Comparison of ENCODE assay signal across 16 cellular contexts in the genomic region with DNA sequence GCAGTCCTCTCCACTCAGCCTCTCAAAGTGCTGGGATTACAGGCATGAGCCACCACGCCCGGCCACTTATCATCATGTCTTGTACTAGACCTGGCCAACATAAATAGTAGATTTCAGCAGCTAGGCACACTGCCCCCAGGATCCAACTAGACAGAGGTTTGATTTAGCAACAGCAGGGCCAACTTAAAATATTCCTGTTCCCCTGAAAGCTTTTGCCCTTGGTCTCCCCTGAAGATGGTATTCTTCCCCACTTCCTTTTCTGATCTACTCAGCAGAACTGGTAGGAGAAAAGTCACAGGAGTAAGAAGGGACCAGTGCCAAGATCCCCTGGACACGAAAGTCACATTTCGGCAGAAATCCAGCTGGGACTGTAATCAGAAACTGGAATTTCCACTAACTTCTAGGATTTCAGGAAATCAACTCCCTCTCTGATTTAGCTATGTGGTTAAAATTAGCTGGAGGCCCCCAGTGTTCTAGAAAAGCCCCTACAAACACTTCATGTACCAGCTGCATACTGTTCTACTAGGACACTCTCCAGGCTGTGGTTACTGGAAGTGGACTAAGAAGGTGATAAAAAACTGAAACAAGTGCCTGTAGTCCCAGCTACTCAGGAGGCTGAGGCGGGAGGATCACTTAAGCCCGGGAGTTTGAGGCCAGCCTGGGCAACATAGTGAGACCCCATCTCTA. TPM values are rescaled to one million over a fixed set of nuclear protein-coding genes. Genes with fewer than 3 reads are reported as not detected.
A peak's percentile ranks its signal among the peaks of the same experiment; 100 is the strongest.
DNase-seq lines count a peak whose midpoint lies in the region; ATAC-seq and TF ChIP-seq lines count a peak whose summit lies in the region.
"Had no signal": no experiment of that assay in that cellular context is flagged by ENCODE, and none has a peak within 500 bp of the region (broad histone marks: within the 10 kb centered on the region; RNA-seq: fewer than 3 reads in every experiment).

No MANE protein-coding gene starts in this region.

- WGBS in IMR-90 (ENCODE audit: extremely low coverage in 2 of 2, insufficient read length in 1 of 2), 2 experiments: no CpG with 5 or more reads among the region's 6 CpGs

- TF ChIP-seq CTCF in IMR-90 (conservative IDR thresholded peaks at IDR 0.05; ENCODE audit: low read depth, low read length): no peak

- CTCF ChIA-PET in IMR-90 (lab: Yijun Ruan, JAX): interaction anchor here (0.5 to 1.3 kb wide), 3 partner anchors 82 to 320 kb away, joined by 3 to 4 read pairs (median 4); no protein-coding TSS in a partner anchor

- H2BK120ac ChIP-seq in IMR-90 (ENCODE audit: low read depth, low read length): peak overlapping the region; percentile 13

- peak overlapping the region; percentile 45 for H2AFZ ChIP-seq in IMR-90 (replicated peaks; ENCODE audit: low read length, poor library complexity)

- H4K5ac ChIP-seq in IMR-90 (ENCODE audit: low read depth, low read length): peak overlapping the region; percentile 39; the same call in 1 of the 2 replicates

- no peaks in the 10 kb centered on the region for H3K36me3 ChIP-seq in IMR-90 (ENCODE audit: control insufficient read depth, insufficient read depth, low read length)
- H3K36me3 ChIP-seq in subcutaneous abdominal adipose tissue (ENCODE audit: control insufficient read depth in 5 of 5, insufficient read depth in 5 of 5, low read length in 5 of 5): no peaks in the 10 kb centered on the region

- dilution Hi-C loops in IMR-90 (cut with HindIII; ENCODE audit: low sequenced_read_pairs, unreplicated experiment): no loop called here

- no peak for TF ChIP-seq RAD21 in IMR-90 (IDR thresholded peaks at IDR 0.05; ENCODE audit: low read length)

- H3K9me1 ChIP-seq in IMR-90 (ENCODE audit: insufficient read depth, low read length): peaks cover 3% of the 10 kb centered on the region; the same call in 1 of the 2 replicates

- H2AK5ac ChIP-seq in IMR-90 (ENCODE audit: low read depth, low read length): no peak overlapping the region

- peak overlapping the region in 1 of 2 experiments; percentile 21; a peak in 1 of 4 replicates for H4K8ac ChIP-seq in IMR-90 (ENCODE audit: low read depth in 2 of 2, low read length in 2 of 2)

- no peak overlapping the region for H3K56ac ChIP-seq in IMR-90 (ENCODE audit: extremely low read depth, insufficient read depth, low read length)

- H3K79me1 ChIP-seq in IMR-90 (ENCODE audit: low read depth in 1 of 2, low read length in 2 of 2): no peaks in the 10 kb centered on the region

- TF ChIP-seq POLR2A in IMR-90 (IDR thresholded peaks at IDR 0.05; ENCODE audit: low read depth, low read length): no peak

- ATAC-seq in IMR-90 (ENCODE audit: low read depth) (peak; percentile 32), HG03457 (IDR thresholded peaks at IDR 0.05; ENCODE audit: unreplicated experiment) (no peak)
- ATAC-seq: activated naive CD8-positive, alpha-beta T cell treated with anti-CD3 and anti-CD28 coated beads, Interleukin-2, amount 50 U/mL, for 24 hours; activated T-cell treated with anti-CD3 and anti-CD28 coated beads, Interleukin-2, amount 50 U/mL, for 4 hours; HCT116 had no signal

- intact Hi-C loops in IMR-90 (cut with micrococcal nuclease): loop anchor here (5.0 kb wide), 2 partner anchors 78 to 323 kb away; no protein-coding TSS in a partner anchor

- no peak overlapping the region for H2AK9ac ChIP-seq in IMR-90 (replicated peaks; ENCODE audit: low read depth, low read length, poor library complexity)

- no peak overlapping the region; the same call in 1 of the 2 replicates for H3K14ac ChIP-seq in IMR-90 (replicated peaks; ENCODE audit: low read depth, low read length)

- no peak overlapping the region; the same call in 1 of the 2 replicates for H2BK20ac ChIP-seq in IMR-90 (ENCODE audit: low read depth, low read length)

- H2BK15ac ChIP-seq in IMR-90 (ENCODE audit: low read depth, low read length): peak overlapping the region; percentile 26; the same call in 1 of the 3 replicates

- no peaks in the 10 kb centered on the region for H4K20me1 ChIP-seq in IMR-90 (ENCODE audit: insufficient read depth, low read length)

- H3K23ac ChIP-seq in IMR-90 (ENCODE audit: low read depth, low read length): no peak overlapping the region

- H3K9ac ChIP-seq in IMR-90 (ENCODE audit: low read depth, low read length) (no peak overlapping the region), subcutaneous abdominal adipose tissue (ENCODE audit: low read length in 5 of 5) (peak overlapping the region in 3 of 5 donors; percentile 10 to 62 (median 42))

- H3K4me1 ChIP-seq in IMR-90 (ENCODE audit: control insufficient read depth, insufficient read depth, low read length) (peaks cover 4% of the 10 kb centered on the region), subcutaneous abdominal adipose tissue (ENCODE audit: control insufficient read depth in 5 of 5, insufficient read depth in 5 of 5, low read length in 5 of 5) (peaks cover 4 to 37% (median 18%) of the 10 kb centered on the region in 5 donors)

- in situ Hi-C loops in IMR-90 (cut with MboI; ENCODE audit: low sequenced_read_pairs): loop anchor here (5.0 to 10.0 kb wide), 3 partner anchors 173 to 490 kb away; a partner anchor contains a TSS

- POLR2A ChIA-PET in IMR-90 (lab: Charles Lee; ENCODE audit: unreplicated experiment): no interaction called here

- no peaks in the 10 kb centered on the region for H3K9me3 ChIP-seq in IMR-90 (ENCODE audit: control insufficient read depth, insufficient read depth, low read length)
- H3K9me3 ChIP-seq in subcutaneous abdominal adipose tissue (ENCODE audit: control insufficient read depth in 5 of 5, low read length in 5 of 5): no peaks in the 10 kb centered on the region

- H3K27ac ChIP-seq in IMR-90 (ENCODE audit: insufficient read depth, low read length) (no peak overlapping the region; the same call in 1 of the 2 replicates), subcutaneous abdominal adipose tissue (ENCODE audit: low read depth, low read length) (peak overlapping the region; percentile 81)

- peak overlapping the region; percentile 14 for H2BK5ac ChIP-seq in IMR-90 (ENCODE audit: low read depth, low read length, poor library complexity, severe bottlenecking)

- DNase-seq in IMR-90 (peak; percentile 50), dermis microvascular lymphatic vessel endothelial cell (ENCODE audit: low read depth in 2 of 2) (peak; percentile 36 to 65), left kidney (ENCODE audit: low read depth, low spot score) (peak; percentile 19), C1 segment of cervical spinal cord (lab: John Stamatoyannopoulos, UW) (no peak)
- DNase-seq in effector CD8-positive, alpha-beta T cell (lab: John Stamatoyannopoulos, UW): no peak
- no peak for DNase-seq in activated CD4-positive, alpha-beta T cell treated with anti-CD3 and anti-CD28 coated beads for 4 hours
- DNase-seq: activated CD4-positive, alpha-beta T cell treated with anti-CD3 and anti-CD28 coated beads, Interleukin-2, amount 10 ng/mL, durations not matched to agents 7 days and 5 days; activated naive CD8-positive, alpha-beta T cell treated with anti-CD3 and anti-CD28 coated beads, Interleukin-2, amount 50 U/mL, for 24 hours; activated T-cell treated with anti-CD3 and anti-CD28 coated beads, Interleukin-2, amount 50 U/mL, for 4 hours; NCI-H82; SHP77; small intestine had no signal

- peak overlapping the region; percentile 3; the same call in 1 of the 2 replicates for H3K4ac ChIP-seq in IMR-90 (ENCODE audit: low read depth, low read length)

- H3K4me3 ChIP-seq in IMR-90 (ENCODE audit: insufficient read depth, low read depth, low read length): no peak overlapping the region
- no peak overlapping the region for H3K4me3 ChIP-seq in subcutaneous abdominal adipose tissue (ENCODE audit: low read depth in 1 of 5, low read length in 5 of 5)
- H3K4me3 ChIP-seq: lung had no signal

- 0 out of 2 replicates have a peak overlapping the region, but pooled peaks have one; percentile 28 for H4K91ac ChIP-seq in IMR-90 (ENCODE audit: insufficient read depth, low read depth, low read length)

- no peak overlapping the region for H3K4me2 ChIP-seq in IMR-90 (ENCODE audit: low read depth, low read length)

- no peaks in the 10 kb centered on the region for H3K27me3 ChIP-seq in IMR-90 (ENCODE audit: control insufficient read depth, insufficient read depth, low read length)
- H3K27me3 ChIP-seq in subcutaneous abdominal adipose tissue (ENCODE audit: control insufficient read depth in 5 of 5, insufficient read depth in 4 of 5, low read length in 5 of 5): no peaks in the 10 kb centered on the region

- H3K18ac ChIP-seq in IMR-90 (ENCODE audit: low read depth, low read length): no peak overlapping the region

- no TSS peak for BruUV-seq in IMR-90 (replicated peaks; lab: Mats Ljungman, UMichigan)

TF ChIP-seq in IMR-90, 13 proteins besides CTCF, POLR2A, EP300 and RAD21:
- TF ChIP-seq, protein P1, sequence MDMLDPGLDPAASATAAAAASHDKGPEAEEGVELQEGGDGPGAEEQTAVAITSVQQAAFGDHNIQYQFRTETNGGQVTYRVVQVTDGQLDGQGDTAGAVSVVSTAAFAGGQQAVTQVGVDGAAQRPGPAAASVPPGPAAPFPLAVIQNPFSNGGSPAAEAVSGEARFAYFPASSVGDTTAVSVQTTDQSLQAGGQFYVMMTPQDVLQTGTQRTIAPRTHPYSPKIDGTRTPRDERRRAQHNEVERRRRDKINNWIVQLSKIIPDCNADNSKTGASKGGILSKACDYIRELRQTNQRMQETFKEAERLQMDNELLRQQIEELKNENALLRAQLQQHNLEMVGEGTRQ (IDR thresholded peaks at IDR 0.05; ENCODE audit: low read depth, low read length): no peak
- TF ChIP-seq MAZ (IDR thresholded peaks at IDR 0.05; ENCODE audit: borderline replicate concordance, low read depth, low read length) (no peak), RFX5 (IDR thresholded peaks at IDR 0.05; ENCODE audit: low read depth, low read length) (no peak), FOS (IDR thresholded peaks at IDR 0.05; ENCODE audit: low read depth, low read length) (no peak)

RNA-seq across cellular contexts. Expression of a gene that starts 9.0 kb away (rescaled TPM):
- 52.8 and 62.9 TPM in 2 replicates for total RNA-seq in IMR-90 (2012; rRNA removed)
- 22.4 and 23.0 TPM in 2 replicates for polyA plus RNA-seq in IMR-90 (2012; rRNA removed)
- polyA plus RNA-seq in IMR-90 (2012; cell fraction: cytosol; rRNA removed): 7.2 and 16.0 TPM in 2 replicates
- 4.4 and 27.4 TPM in 2 replicates for polyA plus RNA-seq in IMR-90 (2012; cell fraction: nucleus; rRNA removed; ENCODE audit: low replicate concordance)
- 29.0 and 31.5 TPM in 2 replicates for total RNA-seq in dermis microvascular lymphatic vessel endothelial cell

Comparison
In these comparisons a context has a peak if more than half of its experiments do, and no peak if none do; other contexts are left out.
1. DNase-seq: peak in IMR-90 (single experiment), dermis microvascular lymphatic vessel endothelial cell (2 of 2) and left kidney (single experiment); none in effector CD8-positive, alpha-beta T cell (single experiment), activated CD4-positive, alpha-beta T cell treated with anti-CD3 and anti-CD28 coated beads for 4 hours (0 of 2) and C1 segment of cervical spinal cord (0 of 14).